ENCODE assay signal across 28 cellular contexts in the genomic region with DNA sequence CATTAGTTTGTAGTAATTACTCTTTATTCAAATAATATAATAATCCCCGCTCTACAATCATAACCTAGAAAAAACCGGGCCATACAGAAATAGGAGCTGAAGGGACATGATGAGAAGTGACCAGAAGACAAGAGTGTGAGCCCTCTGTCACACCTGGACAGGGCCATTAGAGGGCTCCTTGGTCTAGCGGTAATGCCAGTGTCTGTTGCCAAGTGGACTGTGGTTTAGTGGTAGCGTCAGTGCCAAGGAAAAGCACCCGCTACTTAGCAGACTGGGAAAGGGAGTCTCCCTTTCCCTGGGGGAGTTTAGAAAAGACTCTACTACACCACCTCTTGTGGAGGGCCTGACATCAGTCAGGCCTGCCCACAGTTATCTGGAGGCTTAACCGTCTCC. TPM values are rescaled to one million over a fixed set of nuclear protein-coding genes. Genes with fewer than 3 reads are reported as not detected.
"Had no signal": no experiment of that assay in that cellular context is flagged by ENCODE, and none has a peak within 500 bp of the region (broad histone marks: within the 10 kb centered on the region; RNA-seq: fewer than 3 reads in every experiment).

No MANE protein-coding gene starts in this region.

- H3K4me1 ChIP-seq: esophagus muscularis mucosa, foreskin keratinocyte, gastrocnemius medialis, heart left ventricle had no signal

- H3K27me3 ChIP-seq: brain microvascular endothelial cell, esophagus muscularis mucosa, heart left ventricle had no signal

- H3K36me3 ChIP-seq: brain microvascular endothelial cell, esophagus muscularis mucosa, gastrocnemius medialis, heart left ventricle had no signal

- ATAC-seq: activated CD4-positive, alpha-beta T cell treated with anti-CD3 and anti-CD28 coated beads for 36 hours; activated CD8-positive, alpha-beta memory T cell treated with anti-CD3 and anti-CD28 coated beads, Interleukin-2, amount 10 ng/mL, durations not matched to agents 7 days and 5 days; activated CD8-positive, alpha-beta T cell treated with anti-CD3 and anti-CD28 coated beads, Interleukin-2, amount 10 ng/mL, durations not matched to agents 7 days and 5 days; effector memory CD8-positive, alpha-beta T cell; foreskin keratinocyte; gastrocnemius medialis; heart left ventricle; T-helper 17 cell had no signal

- DNase-seq: activated CD4-positive, alpha-beta memory T cell treated with anti-CD3 and anti-CD28 coated beads for 36 hours; activated CD4-positive, alpha-beta T cell treated with anti-CD3 and anti-CD28 coated beads for 36 hours; activated CD4-positive, alpha-beta T cell treated with anti-CD3 and anti-CD28 coated beads, Interleukin-2, amount 10 ng/mL, durations not matched to agents 24 days and 14 days; activated CD4-positive, CD25-positive, alpha-beta regulatory T cell; activated CD4-positive, CD25-positive, alpha-beta regulatory T cell treated with anti-CD3 and anti-CD28 coated beads, Interleukin-2, amount 50 U/mL, for 72 hours; activated CD8-positive, alpha-beta memory T cell treated with anti-CD3 and anti-CD28 coated beads, Interleukin-2, amount 10 ng/mL, durations not matched to agents 7 days and 5 days; activated CD8-positive, alpha-beta memory T cell treated with anti-CD3 and anti-CD28 coated beads, Interleukin-2, amount 50 U/mL, for 4 hours; activated CD8-positive, alpha-beta T cell treated with anti-CD3 and anti-CD28 coated beads, Interleukin-2, amount 10 ng/mL, durations not matched to agents 7 days and 5 days; activated effector memory CD4-positive, alpha-beta T cell treated with anti-CD3 and anti-CD28 coated beads, Interleukin-2, amount 50 U/mL, for 16 hours; activated naive CD4-positive, alpha-beta T cell treated with anti-CD3 and anti-CD28 coated beads for 36 hours; activated T-cell treated with anti-CD3 and anti-CD28 coated beads, Interleukin-2, amount 50 U/mL, for 1 hour; activated T-cell treated with anti-CD3 and anti-CD28 coated beads, Interleukin-2, amount 50 U/mL, for 48 hours; amniotic stem cell; anterior cingulate cortex; brain microvascular endothelial cell; caudate nucleus; cortex of kidney; dermis blood vessel endothelial cell; effector CD4-positive, alpha-beta T cell; effector memory CD8-positive, alpha-beta T cell; erythroblast; foreskin keratinocyte; gastrocnemius medialis; glutamatergic neuron; heart left ventricle; T-helper 17 cell; T1000 had no signal

- H3K9me3 ChIP-seq: gastrocnemius medialis had no signal

- H3K4me3 ChIP-seq: esophagus muscularis mucosa, gastrocnemius medialis, heart left ventricle had no signal

- H3K27ac ChIP-seq: brain microvascular endothelial cell, esophagus muscularis mucosa, foreskin keratinocyte, gastrocnemius medialis, heart left ventricle had no signal

RNA-seq across cellular contexts. Expression of gene PCBP3, which starts 19.1 kb away (rescaled TPM):
- total RNA-seq: dermis blood vessel endothelial cell had no signal
